In the genomic region with DNA sequence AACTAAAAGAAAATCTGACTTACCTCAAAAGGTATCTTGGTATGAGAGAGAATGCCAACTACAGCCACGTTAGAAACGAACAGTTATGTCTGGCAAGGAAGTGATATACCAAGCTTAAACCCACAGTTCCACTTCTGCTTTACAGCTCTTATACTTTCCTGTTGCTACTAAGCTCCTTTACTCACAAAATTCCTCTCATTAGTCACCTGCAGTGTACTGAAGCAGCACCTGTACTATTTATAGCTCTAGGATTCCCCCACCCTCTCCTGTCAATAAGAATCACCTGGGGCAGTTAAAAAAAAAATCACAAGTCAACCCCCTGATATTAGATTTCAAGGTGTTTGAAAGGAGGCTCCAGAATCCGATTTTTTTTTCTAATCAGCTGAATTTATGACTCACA, we compare ENCODE assay signal across 9 cellular contexts. TPM values are rescaled to one million over a fixed set of nuclear protein-coding genes. Genes with fewer than 3 reads are reported as not detected.
A peak's percentile ranks its signal among the peaks of the same experiment; 100 is the strongest.
DNase-seq lines count a peak whose midpoint lies in the region; ATAC-seq and TF ChIP-seq lines count a peak whose summit lies in the region.
"Had no signal": no experiment of that assay in that cellular context is flagged by ENCODE, and none has a peak within 500 bp of the region (broad histone marks: within the 10 kb centered on the region; RNA-seq: fewer than 3 reads in every experiment).

No MANE protein-coding gene starts in this region.

- no TSS peak for BruUV-seq in MCF 10A (replicated peaks; lab: Mats Ljungman, UMichigan)

- H3K27me3 ChIP-seq in breast epithelium (peaks cover 0 to 5% of the 10 kb centered on the region in 2 donors), upper lobe of right lung (peaks cover 14% of the 10 kb centered on the region)

- H3K36me3 ChIP-seq in breast epithelium: no peaks in the 10 kb centered on the region
- H3K36me3 ChIP-seq in upper lobe of right lung: no peaks in the 10 kb centered on the region

- H3K27me3 Mint-ChIP-seq in MCF 10A (ENCODE audit: insufficient read depth, unreplicated experiment): peaks cover 15% of the 10 kb centered on the region
- peaks cover 6% of the 10 kb centered on the region for H3K27me3 Mint-ChIP-seq in activated B cell treated with CpG ODN at 0.5 μM for 24 hours
- H3K27me3 Mint-ChIP-seq in activated T-helper 1 cell treated with anti-CD3 and anti-CD28 coated beads, Interleukin-12 subunit alpha, Interleukin-12 subunit beta, Interleukin-2, Interleukin-4 antibody, amounts not matched to agents 30 ng/mL and 10 ng/mL and 1 ng/mL, durations not matched to agents 14 hours and 24 hours and 36 hours (ENCODE audit: insufficient read depth): peaks cover 48% of the 10 kb centered on the region

- no peak overlapping the region for H3K27ac ChIP-seq in breast epithelium
- H3K27ac ChIP-seq in upper lobe of right lung: no peak overlapping the region
- H3K27ac ChIP-seq: VCaP had no signal

- H3K4me1 ChIP-seq in breast epithelium (peaks cover 0 to 4% of the 10 kb centered on the region in 2 donors), upper lobe of right lung (peaks cover 15% of the 10 kb centered on the region)

- ATAC-seq in HG03432 (IDR thresholded peaks at IDR 0.05; ENCODE audit: unreplicated experiment) (peak; percentile 63), activated B cell treated with CpG ODN at 0.5 μM for 24 hours (ENCODE audit: low read depth) (peak; percentile 81), upper lobe of right lung (peak; percentile 35), GM21515 (IDR thresholded peaks at IDR 0.05; ENCODE audit: unreplicated experiment) (no peak)

- POLR2A ChIA-PET in MCF 10A (lab: Yijun Ruan, JAX) (interaction anchor here (0.6 to 2.7 kb wide), 16 partner anchors 8 to 848 kb away, joined by 3 to 21 read pairs (median 3); partner anchors contain the start of gene ETFA), activated B cell treated with CpG ODN at 0.5 μM for 24 hours (lab: Charles Lee) (interaction anchor here (0.5 to 0.9 kb wide), 4 partner anchors 90 to 1623 kb away, joined by 3 to 5 read pairs (median 3); partner anchors contain the start of gene SEMA7A)

- H3K36me3 Mint-ChIP-seq in MCF 10A (ENCODE audit: insufficient read depth, unreplicated experiment) (no peaks in the 10 kb centered on the region), activated B cell treated with CpG ODN at 0.5 μM for 24 hours (ENCODE audit: low read depth) (no peaks in the 10 kb centered on the region)
- no peaks in the 10 kb centered on the region for H3K36me3 Mint-ChIP-seq in activated T-helper 1 cell treated with anti-CD3 and anti-CD28 coated beads, Interleukin-12 subunit alpha, Interleukin-12 subunit beta, Interleukin-2, Interleukin-4 antibody, amounts not matched to agents 30 ng/mL and 10 ng/mL and 1 ng/mL, durations not matched to agents 14 hours and 24 hours and 36 hours (ENCODE audit: low read depth)

- H3K9me3 ChIP-seq in breast epithelium (no peaks in the 10 kb centered on the region), upper lobe of right lung (no peaks in the 10 kb centered on the region)

- H3K9me3 Mint-ChIP-seq in MCF 10A (ENCODE audit: unreplicated experiment) (no peaks in the 10 kb centered on the region), activated B cell treated with CpG ODN at 0.5 μM for 24 hours (no peaks in the 10 kb centered on the region)
- H3K9me3 Mint-ChIP-seq in activated T-helper 1 cell treated with anti-CD3 and anti-CD28 coated beads, Interleukin-12 subunit alpha, Interleukin-12 subunit beta, Interleukin-2, Interleukin-4 antibody, amounts not matched to agents 30 ng/mL and 10 ng/mL and 1 ng/mL, durations not matched to agents 14 hours and 24 hours and 36 hours: no peaks in the 10 kb centered on the region

- intact Hi-C loops in MCF 10A (cut with micrococcal nuclease) (loop anchor here (1.0 to 10.0 kb wide), 4 partner anchors 82 to 808 kb away; no protein-coding TSS in a partner anchor), breast epithelium (cut with DNase I; ENCODE audit: low total_unique reads) (no loop called here), activated B cell treated with CpG ODN at 0.5 μM for 24 hours (cut with micrococcal nuclease) (loop anchor here (1.0 to 10.0 kb wide), 5 partner anchors 82 to 322 kb away; partner anchors contain the start of genes FBXO22 and UBE2Q2), upper lobe of right lung (cut with DNase I) (loop anchor here (10.0 kb wide), 1 partner anchor 78 kb away; no protein-coding TSS in a partner anchor)
- intact Hi-C loops in activated T-helper 1 cell treated with anti-CD3 and anti-CD28 coated beads, Interleukin-12 subunit alpha, Interleukin-12 subunit beta, Interleukin-2, Interleukin-4 antibody, amounts not matched to agents 30 ng/mL and 10 ng/mL and 1 ng/mL, durations not matched to agents 14 hours and 24 hours and 36 hours (cut with micrococcal nuclease): loop anchor here (1.0 kb wide), 2 partner anchors 82 to 94 kb away; no protein-coding TSS in a partner anchor

- CTCF ChIA-PET in MCF 10A (lab: Yijun Ruan, JAX): interaction anchor here (0.5 to 9.6 kb wide), 34 partner anchors 8 to 815 kb away, joined by 3 to 264 read pairs (median 4); no protein-coding TSS in a partner anchor
- CTCF ChIA-PET in activated B cell treated with CpG ODN at 0.5 μM for 24 hours (lab: Charles Lee): interaction anchor here (0.7 to 7.9 kb wide), 6 partner anchors 9 to 681 kb away, joined by 3 to 101 read pairs (median 4); no protein-coding TSS in a partner anchor

- DNase-seq in MCF 10A (ENCODE audit: unreplicated experiment): peak; percentile 44
- DNase-seq in breast epithelium (ENCODE audit: low spot score in 2 of 2): no peak
- no peak for DNase-seq in activated B cell treated with CpG ODN at 0.5 μM for 24 hours
- no peak for DNase-seq in upper lobe of right lung
- DNase-seq in activated T-helper 1 cell treated with anti-CD3 and anti-CD28 coated beads, Interleukin-12 subunit alpha, Interleukin-12 subunit beta, Interleukin-2, Interleukin-4 antibody, amounts not matched to agents 30 ng/mL and 10 ng/mL and 1 ng/mL, durations not matched to agents 14 hours and 24 hours and 36 hours (ENCODE audit: low spot score): no peak
- no peak for DNase-seq in iPS-NIHi11 (ENCODE audit: low spot score)

- H3K4me3 ChIP-seq in breast epithelium: no peak overlapping the region
- peak overlapping the region; percentile 27 for H3K4me3 ChIP-seq in upper lobe of right lung

- H3K4me3 Mint-ChIP-seq in MCF 10A (ENCODE audit: unreplicated experiment) (peak overlapping the region; percentile 38), activated B cell treated with CpG ODN at 0.5 μM for 24 hours (peak overlapping the region; percentile 61)
- no peak overlapping the region for H3K4me3 Mint-ChIP-seq in activated T-helper 1 cell treated with anti-CD3 and anti-CD28 coated beads, Interleukin-12 subunit alpha, Interleukin-12 subunit beta, Interleukin-2, Interleukin-4 antibody, amounts not matched to agents 30 ng/mL and 10 ng/mL and 1 ng/mL, durations not matched to agents 14 hours and 24 hours and 36 hours

- H3K4me1 Mint-ChIP-seq in MCF 10A (ENCODE audit: insufficient read depth, unreplicated experiment) (peaks cover 11% of the 10 kb centered on the region), activated B cell treated with CpG ODN at 0.5 μM for 24 hours (peaks cover 42% of the 10 kb centered on the region)
- peaks cover 22% of the 10 kb centered on the region for H3K4me1 Mint-ChIP-seq in activated T-helper 1 cell treated with anti-CD3 and anti-CD28 coated beads, Interleukin-12 subunit alpha, Interleukin-12 subunit beta, Interleukin-2, Interleukin-4 antibody, amounts not matched to agents 30 ng/mL and 10 ng/mL and 1 ng/mL, durations not matched to agents 14 hours and 24 hours and 36 hours (ENCODE audit: low read depth)

- H3K27ac Mint-ChIP-seq in MCF 10A (ENCODE audit: low read depth, unreplicated experiment) (peak overlapping the region; percentile 21), activated B cell treated with CpG ODN at 0.5 μM for 24 hours (peak overlapping the region; percentile 82)
- H3K27ac Mint-ChIP-seq in activated T-helper 1 cell treated with anti-CD3 and anti-CD28 coated beads, Interleukin-12 subunit alpha, Interleukin-12 subunit beta, Interleukin-2, Interleukin-4 antibody, amounts not matched to agents 30 ng/mL and 10 ng/mL and 1 ng/mL, durations not matched to agents 14 hours and 24 hours and 36 hours: no peak overlapping the region

- no peak for TF ChIP-seq POLR2A in breast epithelium (IDR thresholded peaks at IDR 0.05)

- no peak for TF ChIP-seq CTCF in MCF 10A (IDR thresholded peaks at IDR 0.05; ENCODE audit: unreplicated experiment)
- TF ChIP-seq CTCF in breast epithelium (IDR thresholded peaks at IDR 0.05): no peak
- TF ChIP-seq CTCF in activated B cell treated with CpG ODN at 0.5 μM for 24 hours (IDR thresholded peaks at IDR 0.05): no peak
- no peak for TF ChIP-seq CTCF in upper lobe of right lung (IDR thresholded peaks at IDR 0.05)

RNA-seq across cellular contexts. Expression of gene TMEM266, which starts 2.9 kb away (rescaled TPM):
- total RNA-seq in MCF 10A (2022) (not detected in 2 replicates), breast epithelium (under 1 TPM in 2 of 3 donors, not detected in 1; 0.29 to 0.32 TPM), activated B cell treated with CpG ODN at 0.5 μM for 24 hours (0.16 TPM in 1 of 2 replicates, not detected in the other), upper lobe of right lung (2.5 TPM)
- 0.10 and 0.16 TPM in 2 replicates for total RNA-seq in activated T-helper 1 cell treated with anti-CD3 and anti-CD28 coated beads, Interleukin-12 subunit alpha, Interleukin-12 subunit beta, Interleukin-2, Interleukin-4 antibody, amounts not matched to agents 30 ng/mL and 10 ng/mL and 1 ng/mL, durations not matched to agents 14 hours and 24 hours and 36 hours

RNA-seq across cellular contexts. Expression of gene NRG4, which starts 44.7 kb away (rescaled TPM):
- total RNA-seq in MCF 10A (2022) (not detected in 2 replicates), breast epithelium (under 1 TPM in 1 of 3 donors, not detected in 2; 0.15 TPM), activated B cell treated with CpG ODN at 0.5 μM for 24 hours (0.61 and 0.93 TPM in 2 replicates), upper lobe of right lung (1.2 TPM)
- not detected in 2 replicates for total RNA-seq in activated T-helper 1 cell treated with anti-CD3 and anti-CD28 coated beads, Interleukin-12 subunit alpha, Interleukin-12 subunit beta, Interleukin-2, Interleukin-4 antibody, amounts not matched to agents 30 ng/mL and 10 ng/mL and 1 ng/mL, durations not matched to agents 14 hours and 24 hours and 36 hours
